ENCODE assay signal across 8 cellular contexts in the genomic region with DNA sequence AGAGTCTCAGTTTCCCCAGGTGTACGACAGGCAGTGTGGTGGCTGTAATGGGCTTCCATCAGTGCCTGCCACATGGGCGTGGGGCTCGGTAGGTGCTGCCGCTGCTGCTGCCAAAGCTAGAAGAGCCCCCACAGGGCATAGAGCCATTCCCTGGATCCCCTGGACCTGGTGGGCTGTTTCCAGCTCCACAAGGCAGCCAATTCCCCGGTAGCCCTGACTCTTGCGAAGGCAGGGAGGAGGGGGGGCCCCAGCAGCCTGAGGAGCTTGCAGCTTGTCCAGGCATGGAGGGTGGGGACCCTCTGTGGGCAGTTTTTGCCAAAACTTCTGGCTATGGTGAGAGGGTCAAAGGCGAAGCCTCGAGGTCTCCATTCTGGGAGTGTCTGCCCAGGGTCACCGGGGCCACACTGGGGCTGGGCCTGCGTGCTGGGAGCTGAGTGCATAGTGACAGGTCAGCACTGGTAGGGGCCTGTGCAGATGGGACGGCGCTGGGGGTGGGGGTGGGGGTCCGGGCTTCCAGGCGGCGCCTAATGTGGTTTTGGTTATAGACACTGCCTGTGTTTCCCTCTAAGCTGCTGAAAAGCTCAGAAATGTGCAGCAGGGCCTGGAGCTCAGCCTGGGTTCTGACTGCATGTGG. TPM values are rescaled to one million over a fixed set of nuclear protein-coding genes. Genes with fewer than 3 reads are reported as not detected.
DNase-seq lines count a peak whose midpoint lies in the region; ATAC-seq, FAIRE-seq and TF ChIP-seq lines count a peak whose summit lies in the region.
"Not testable (repeated sequence)": the region's sequence is repeated elsewhere in the genome, so short reads cannot be mapped to it uniquely, and the experiment has no call there.

No MANE protein-coding gene starts in this region.

- not testable (repeated sequence) for TF ChIP-seq RAD21 in K562 (CRISPR knock-in tag; conservative IDR thresholded peaks at IDR 0.05 in 1 of 2, IDR thresholded peaks at IDR 0.05 in 1 of 2)

- intact Hi-C loops in K562 (cut with micrococcal nuclease); spleen (cut with DNase I; ENCODE audit: low total_unique reads); tibial artery (cut with DNase I; ENCODE audit: low total_unique reads): not testable (repeated sequence)

- not testable (repeated sequence) for H3K4me3 Mint-ChIP-seq in T-helper 17 cell; activated naive CD4-positive, alpha-beta T cell treated with anti-CD3 and anti-CD28 coated beads, Interleukin-2, amount 10 ng/mL, durations not matched to agents 7 days and 5 days; memory B cell
- peak overlapping the region in 1 of 2 donors; percentile 77 for H3K4me3 Mint-ChIP-seq in effector memory CD8-positive, alpha-beta T cell

- TF ChIP-seq POLR2A in K562 (conservative IDR thresholded peaks at IDR 0.05); spleen (IDR thresholded peaks at IDR 0.05): not testable (repeated sequence)

- peaks cover 30% of the 10 kb centered on the region for H3K4me1 ChIP-seq in DOHH2 (ENCODE audit: control insufficient read depth, low read length)
- not testable (repeated sequence) for H3K4me1 ChIP-seq in K562 (replicated peaks in 1 of 2; ENCODE audit: control insufficient read depth in 2 of 2, insufficient read depth in 2 of 2, low read length in 2 of 2)
- H3K4me1 ChIP-seq in spleen: peaks cover 5 to 26% (median 16%) of the 10 kb centered on the region in 6 donors
- H3K4me1 ChIP-seq in tibial artery: peaks cover 0 to 44% (median 7%) of the 10 kb centered on the region in 4 donors

- H3K36me3 ChIP-seq in DOHH2 (ENCODE audit: control insufficient read depth, low read length); K562 (ENCODE audit: control insufficient read depth, insufficient read depth, low read length); spleen; tibial artery: not testable (repeated sequence)

- FAIRE-seq in K562 (lab: Jason Lieb, UNC): not testable (repeated sequence)

- not testable (repeated sequence) for ATAC-seq in T-helper 17 cell; effector memory CD8-positive, alpha-beta T cell (replicated peaks); memory B cell (ENCODE audit: low read depth)
- 0 out of 3 replicates have a peak, but pooled peaks have one; percentile 12 for ATAC-seq in K562

- H3K27ac Mint-ChIP-seq in T-helper 17 cell (peak overlapping the region; percentile 54), memory B cell (peak overlapping the region; percentile 67)
- not testable (repeated sequence) for H3K27ac Mint-ChIP-seq in activated naive CD4-positive, alpha-beta T cell treated with anti-CD3 and anti-CD28 coated beads, Interleukin-2, amount 10 ng/mL, durations not matched to agents 7 days and 5 days
- H3K27ac Mint-ChIP-seq in effector memory CD8-positive, alpha-beta T cell: peak overlapping the region; percentile 22 to 44

- H3K9ac ChIP-seq in K562 (ENCODE audit: insufficient read depth in 1 of 2, low read depth in 2 of 2, low read length in 2 of 2): not testable (repeated sequence)

- not testable (repeated sequence) for H3K27me3 Mint-ChIP-seq in T-helper 17 cell; effector memory CD8-positive, alpha-beta T cell; memory B cell
- peaks cover 11% of the 10 kb centered on the region for H3K27me3 Mint-ChIP-seq in activated naive CD4-positive, alpha-beta T cell treated with anti-CD3 and anti-CD28 coated beads, Interleukin-2, amount 10 ng/mL, durations not matched to agents 7 days and 5 days

- 81% methylated on average over 2 of the region's 15 CpGs for WGBS in K562 (ENCODE audit: insufficient coverage, low coverage, missing lambda C conversion rate)
- WGBS in spleen, 5 donors: 45 to 77% (median 60%) methylated on average over 8 to 9 of the region's 15 CpGs; no CpG with 5 or more reads in 2 of the 5 donors

- not testable (repeated sequence) for H3K4me3 ChIP-seq in DOHH2 (ENCODE audit: low read length); K562; spleen; tibial artery

- not testable (repeated sequence) for TF ChIP-seq CTCF in DOHH2 (IDR thresholded peaks at IDR 0.05; ENCODE audit: low read depth, low read length, poor library complexity, severe bottlenecking); K562 (IDR thresholded peaks at IDR 0.05 in 2 of 3, conservative IDR thresholded peaks at IDR 0.05 in 1 of 3; ENCODE audit: insufficient read depth in 2 of 3, low read depth in 1 of 3, low read length in 3 of 3); spleen (IDR thresholded peaks at IDR 0.05 in 8 of 11, conservative IDR thresholded peaks at IDR 0.05 in 3 of 11); tibial artery (IDR thresholded peaks at IDR 0.05)

- in situ Hi-C loops in K562 (cut with MboI): not testable (repeated sequence)

- not testable (repeated sequence) for H3K36me3 Mint-ChIP-seq in T-helper 17 cell (ENCODE audit: low read depth); activated naive CD4-positive, alpha-beta T cell treated with anti-CD3 and anti-CD28 coated beads, Interleukin-2, amount 10 ng/mL, durations not matched to agents 7 days and 5 days; memory B cell
- H3K36me3 Mint-ChIP-seq in effector memory CD8-positive, alpha-beta T cell (ENCODE audit: insufficient read depth): peaks cover 24% of the 10 kb centered on the region

- not testable (repeated sequence) for H2AFZ ChIP-seq in K562 (ENCODE audit: low read depth, low read length)

- H3K9me1 ChIP-seq in K562 (ENCODE audit: control insufficient read depth, insufficient read depth, low read length): not testable (repeated sequence)

- H4K20me1 ChIP-seq in DOHH2 (ENCODE audit: control insufficient read depth, insufficient read depth, low read depth, low read length); K562 (replicated peaks; ENCODE audit: control insufficient read depth, insufficient read depth, low read length): not testable (repeated sequence)

- H3K9me3 Mint-ChIP-seq in activated naive CD4-positive, alpha-beta T cell treated with anti-CD3 and anti-CD28 coated beads, Interleukin-2, amount 10 ng/mL, durations not matched to agents 7 days and 5 days; effector memory CD8-positive, alpha-beta T cell; memory B cell: not testable (repeated sequence)

- not testable (repeated sequence) for H3K9me3 ChIP-seq in DOHH2 (ENCODE audit: control insufficient read depth, insufficient read depth, low read length); T-helper 17 cell (ENCODE audit: control insufficient read depth, low read length, poor library complexity, severe bottlenecking); K562 (replicated peaks; ENCODE audit: control insufficient read depth, insufficient read depth, low read depth, low read length); spleen; tibial artery

- BruUV-seq in K562 (replicated peaks; lab: Mats Ljungman, UMichigan): not testable (repeated sequence)

- not testable (repeated sequence) for DNase-seq in T-helper 17 cell; K562 (ENCODE audit: extremely low read depth in 1 of 4, low spot score in 3 of 4); effector memory CD8-positive, alpha-beta T cell; memory B cell (ENCODE audit: low spot score in 2 of 2); tibial artery
- DNase-seq in activated naive CD4-positive, alpha-beta T cell treated with anti-CD3 and anti-CD28 coated beads, Interleukin-2, amount 10 ng/mL, durations not matched to agents 7 days and 5 days: peak; percentile 10
- DNase-seq in spleen: peak; percentile 78

- H3K27ac ChIP-seq in DOHH2 (ENCODE audit: low read depth, low read length); K562 (ENCODE audit: extremely low read depth, low read depth, low read length); spleen: not testable (repeated sequence)
- peak overlapping the region; percentile 47 to 79 for H3K27ac ChIP-seq in tibial artery

- H3K4me2 ChIP-seq in DOHH2 (ENCODE audit: low read length): peak overlapping the region; percentile 26; the same call in 1 of the 2 replicates
- H3K4me2 ChIP-seq in K562 (ENCODE audit: insufficient read depth, low read length): not testable (repeated sequence)

- not testable (repeated sequence) for TF ChIP-seq EP300 in K562 (IDR thresholded peaks at IDR 0.05; ENCODE audit: low read length)

- not testable (repeated sequence) for H3K9me2 ChIP-seq in DOHH2 (replicated peaks; ENCODE audit: control insufficient read depth, low read length)

- H3F3A ChIP-seq in DOHH2 (ENCODE audit: control insufficient read depth, insufficient read depth): not testable (repeated sequence)

- CTCF ChIA-PET in activated naive CD4-positive, alpha-beta T cell treated with anti-CD3 and anti-CD28 coated beads, Interleukin-2, amount 10 ng/mL, durations not matched to agents 7 days and 5 days (lab: Charles Lee); K562 (lab: Yijun Ruan, JAX; ENCODE audit: low intra/inter-chr PET ratio): not testable (repeated sequence)

- not testable (repeated sequence) for H3K27me3 ChIP-seq in DOHH2 (ENCODE audit: control insufficient read depth, low read length); K562 (ENCODE audit: control insufficient read depth in 2 of 2, insufficient read depth in 2 of 2, low read length in 2 of 2); spleen (replicated peaks in 1 of 7); tibial artery

- not testable (repeated sequence) for H3K4me1 Mint-ChIP-seq in T-helper 17 cell
- H3K4me1 Mint-ChIP-seq in activated naive CD4-positive, alpha-beta T cell treated with anti-CD3 and anti-CD28 coated beads, Interleukin-2, amount 10 ng/mL, durations not matched to agents 7 days and 5 days: peaks cover 24% of the 10 kb centered on the region
- peaks cover 8 to 19% of the 10 kb centered on the region in 2 donors for H3K4me1 Mint-ChIP-seq in effector memory CD8-positive, alpha-beta T cell (ENCODE audit: low read depth in 2 of 2)
- peaks cover 13% of the 10 kb centered on the region for H3K4me1 Mint-ChIP-seq in memory B cell

- H3K79me2 ChIP-seq in DOHH2 (ENCODE audit: control insufficient read depth, low read length); K562 (ENCODE audit: control insufficient read depth, insufficient read depth, low read length): not testable (repeated sequence)

- POLR2A ChIA-PET in K562 (lab: Yijun Ruan, JAX): not testable (repeated sequence)

RNA-seq across cellular contexts. Expression of a gene that starts 56.8 kb away (rescaled TPM):
- total RNA-seq in T-helper 17 cell (10 to 100 TPM; 79.0 to 80.3 TPM), K562 (2014; rRNA removed) (69.1 and 74.8 TPM in 2 replicates), K562 (2014; rRNA removed; fragmentation: Illumina TruSeq; extraction: Trizol) (81.2 and 105 TPM in 2 replicates), K562 (2015; rRNA removed; fragmentation: Illumina TruSeq; extraction: Trizol) (80.9 and 82.2 TPM in 2 replicates), K562 (2021) (65.8 and 66.1 TPM in 2 replicates), spleen (100 to 1,000 TPM in 5 of 7 donors, 10 to 100 TPM in 2; 88.5 to 247 (median 121) TPM)
- 42.0 and 73.0 TPM in 2 replicates for total RNA-seq in K562 (2011; cell fraction: chromatin; rRNA removed; ENCODE audit: low replicate concordance)
- 27.7 and 29.2 TPM in 2 replicates for total RNA-seq in K562 (2011; cell fraction: nucleolus; rRNA removed)
- 44.9 and 62.3 TPM in 2 replicates for total RNA-seq in K562 (2011; cell fraction: nucleoplasm; rRNA removed)
- polyA plus RNA-seq in K562 (2011; rRNA removed) (85.0 and 107 TPM in 2 replicates), K562 (2014; fragmentation: Illumina TruSeq; extraction: Trizol) (67.6 and 79.1 TPM in 2 replicates), K562 (2014; fragmentation: Nextera tagmentation; extraction: Ambion mirVana) (10 to 100 TPM; 12.2 to 16.3 TPM), K562 (2014; rRNA removed) (70.8 and 86.0 TPM in 2 replicates), spleen (10 to 100 TPM; 28.5 to 50.6 (median 45.2) TPM)
- polyA plus RNA-seq in K562 (2011; cell fraction: cytosol; rRNA removed): 27.8 and 39.5 TPM in 2 replicates
- polyA plus RNA-seq in K562 (2011; cell fraction: nucleus; rRNA removed): 9.7 and 27.7 TPM in 2 replicates
- 58.8 and 97.2 TPM in 2 replicates for polyA plus RNA-seq in K562 (2012)
- 39.8 and 63.4 TPM in 2 replicates for polyA minus RNA-seq in K562 (2011; rRNA and poly(A)+ RNA removed)
- polyA minus RNA-seq in K562 (2011; cell fraction: cytosol; rRNA and poly(A)+ RNA removed): 24.4 and 27.4 TPM in 2 replicates
- 16.8 and 24.0 TPM in 2 replicates for polyA minus RNA-seq in K562 (2011; cell fraction: nucleus; rRNA and poly(A)+ RNA removed)
